2 cellular contexts compared by ENCODE assay signal in the genomic region with DNA sequence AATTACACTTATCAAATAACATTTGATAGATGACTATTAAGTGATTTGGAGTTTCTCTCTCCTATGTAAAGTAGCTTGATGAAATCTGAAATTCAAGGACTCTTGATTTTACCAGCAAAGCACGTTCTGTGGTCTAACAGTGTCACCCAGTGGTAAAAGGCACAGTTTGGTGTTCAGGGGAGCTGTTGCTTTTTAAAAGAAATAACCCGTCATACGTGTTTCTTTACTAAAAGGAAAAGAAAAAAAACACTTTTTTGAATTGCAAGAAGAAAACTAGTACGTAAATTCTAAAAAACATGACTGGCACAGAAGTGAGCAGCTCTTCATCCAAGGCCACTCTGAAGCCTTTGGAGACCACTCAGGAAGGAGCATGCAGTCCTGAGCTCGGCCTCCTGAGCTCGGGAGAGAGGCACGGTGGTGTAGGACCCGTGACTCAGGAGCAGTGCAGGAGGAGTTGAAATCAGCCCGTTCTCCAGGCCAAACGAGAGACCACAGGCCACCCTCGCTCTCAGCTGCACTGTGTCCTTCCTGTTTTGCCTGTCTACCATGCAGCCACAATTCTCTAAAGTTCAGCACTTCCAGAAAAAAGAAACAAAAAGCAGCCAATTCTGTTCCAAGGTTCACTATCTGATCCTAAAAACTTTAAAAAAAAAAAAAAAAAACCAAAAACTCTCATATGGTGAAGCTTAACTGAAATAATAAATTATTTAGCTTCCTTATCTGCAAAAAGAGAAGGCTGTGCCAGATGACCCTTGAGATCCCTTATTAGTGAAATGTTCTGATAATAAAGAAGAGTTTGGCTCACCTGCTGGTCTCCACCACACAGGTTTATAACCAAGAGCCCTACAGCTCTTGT.
TF ChIP-seq lines count a peak whose summit lies in the region.

No MANE protein-coding gene starts in this region.

TF ChIP-seq in Ishikawa, 13 proteins besides CTCF, POLR2A, EP300 and RAD21 (continued from another document):
- TF ChIP-seq, protein P1, sequence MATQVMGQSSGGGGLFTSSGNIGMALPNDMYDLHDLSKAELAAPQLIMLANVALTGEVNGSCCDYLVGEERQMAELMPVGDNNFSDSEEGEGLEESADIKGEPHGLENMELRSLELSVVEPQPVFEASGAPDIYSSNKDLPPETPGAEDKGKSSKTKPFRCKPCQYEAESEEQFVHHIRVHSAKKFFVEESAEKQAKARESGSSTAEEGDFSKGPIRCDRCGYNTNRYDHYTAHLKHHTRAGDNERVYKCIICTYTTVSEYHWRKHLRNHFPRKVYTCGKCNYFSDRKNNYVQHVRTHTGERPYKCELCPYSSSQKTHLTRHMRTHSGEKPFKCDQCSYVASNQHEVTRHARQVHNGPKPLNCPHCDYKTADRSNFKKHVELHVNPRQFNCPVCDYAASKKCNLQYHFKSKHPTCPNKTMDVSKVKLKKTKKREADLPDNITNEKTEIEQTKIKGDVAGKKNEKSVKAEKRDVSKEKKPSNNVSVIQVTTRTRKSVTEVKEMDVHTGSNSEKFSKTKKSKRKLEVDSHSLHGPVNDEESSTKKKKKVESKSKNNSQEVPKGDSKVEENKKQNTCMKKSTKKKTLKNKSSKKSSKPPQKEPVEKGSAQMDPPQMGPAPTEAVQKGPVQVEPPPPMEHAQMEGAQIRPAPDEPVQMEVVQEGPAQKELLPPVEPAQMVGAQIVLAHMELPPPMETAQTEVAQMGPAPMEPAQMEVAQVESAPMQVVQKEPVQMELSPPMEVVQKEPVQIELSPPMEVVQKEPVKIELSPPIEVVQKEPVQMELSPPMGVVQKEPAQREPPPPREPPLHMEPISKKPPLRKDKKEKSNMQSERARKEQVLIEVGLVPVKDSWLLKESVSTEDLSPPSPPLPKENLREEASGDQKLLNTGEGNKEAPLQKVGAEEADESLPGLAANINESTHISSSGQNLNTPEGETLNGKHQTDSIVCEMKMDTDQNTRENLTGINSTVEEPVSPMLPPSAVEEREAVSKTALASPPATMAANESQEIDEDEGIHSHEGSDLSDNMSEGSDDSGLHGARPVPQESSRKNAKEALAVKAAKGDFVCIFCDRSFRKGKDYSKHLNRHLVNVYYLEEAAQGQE (IDR thresholded peaks at IDR 0.05; ENCODE audit: low read depth), result no peak
- no peak for TF ChIP-seq TEAD4 (IDR thresholded peaks at IDR 0.05)
- no peak for TF ChIP-seq TAF1 (IDR thresholded peaks at IDR 0.05; ENCODE audit: low read depth)
- TF ChIP-seq, protein P2, sequence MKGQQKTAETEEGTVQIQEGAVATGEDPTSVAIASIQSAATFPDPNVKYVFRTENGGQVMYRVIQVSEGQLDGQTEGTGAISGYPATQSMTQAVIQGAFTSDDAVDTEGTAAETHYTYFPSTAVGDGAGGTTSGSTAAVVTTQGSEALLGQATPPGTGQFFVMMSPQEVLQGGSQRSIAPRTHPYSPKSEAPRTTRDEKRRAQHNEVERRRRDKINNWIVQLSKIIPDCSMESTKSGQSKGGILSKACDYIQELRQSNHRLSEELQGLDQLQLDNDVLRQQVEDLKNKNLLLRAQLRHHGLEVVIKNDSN (IDR thresholded peaks at IDR 0.05), result no peak
- TF ChIP-seq, protein P3, sequence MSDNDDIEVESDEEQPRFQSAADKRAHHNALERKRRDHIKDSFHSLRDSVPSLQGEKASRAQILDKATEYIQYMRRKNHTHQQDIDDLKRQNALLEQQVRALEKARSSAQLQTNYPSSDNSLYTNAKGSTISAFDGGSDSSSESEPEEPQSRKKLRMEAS (IDR thresholded peaks at IDR 0.05), result no peak
- no peak for TF ChIP-seq FOXM1 (IDR thresholded peaks at IDR 0.05; ENCODE audit: borderline replicate concordance, low read depth)
- TF ChIP-seq NFIC (IDR thresholded peaks at IDR 0.05), result no peak

TF ChIP-seq in GM12878, 131 proteins besides CTCF, POLR2A, EP300 and RAD21 (continued from another document):
- TF ChIP-seq, protein P4, sequence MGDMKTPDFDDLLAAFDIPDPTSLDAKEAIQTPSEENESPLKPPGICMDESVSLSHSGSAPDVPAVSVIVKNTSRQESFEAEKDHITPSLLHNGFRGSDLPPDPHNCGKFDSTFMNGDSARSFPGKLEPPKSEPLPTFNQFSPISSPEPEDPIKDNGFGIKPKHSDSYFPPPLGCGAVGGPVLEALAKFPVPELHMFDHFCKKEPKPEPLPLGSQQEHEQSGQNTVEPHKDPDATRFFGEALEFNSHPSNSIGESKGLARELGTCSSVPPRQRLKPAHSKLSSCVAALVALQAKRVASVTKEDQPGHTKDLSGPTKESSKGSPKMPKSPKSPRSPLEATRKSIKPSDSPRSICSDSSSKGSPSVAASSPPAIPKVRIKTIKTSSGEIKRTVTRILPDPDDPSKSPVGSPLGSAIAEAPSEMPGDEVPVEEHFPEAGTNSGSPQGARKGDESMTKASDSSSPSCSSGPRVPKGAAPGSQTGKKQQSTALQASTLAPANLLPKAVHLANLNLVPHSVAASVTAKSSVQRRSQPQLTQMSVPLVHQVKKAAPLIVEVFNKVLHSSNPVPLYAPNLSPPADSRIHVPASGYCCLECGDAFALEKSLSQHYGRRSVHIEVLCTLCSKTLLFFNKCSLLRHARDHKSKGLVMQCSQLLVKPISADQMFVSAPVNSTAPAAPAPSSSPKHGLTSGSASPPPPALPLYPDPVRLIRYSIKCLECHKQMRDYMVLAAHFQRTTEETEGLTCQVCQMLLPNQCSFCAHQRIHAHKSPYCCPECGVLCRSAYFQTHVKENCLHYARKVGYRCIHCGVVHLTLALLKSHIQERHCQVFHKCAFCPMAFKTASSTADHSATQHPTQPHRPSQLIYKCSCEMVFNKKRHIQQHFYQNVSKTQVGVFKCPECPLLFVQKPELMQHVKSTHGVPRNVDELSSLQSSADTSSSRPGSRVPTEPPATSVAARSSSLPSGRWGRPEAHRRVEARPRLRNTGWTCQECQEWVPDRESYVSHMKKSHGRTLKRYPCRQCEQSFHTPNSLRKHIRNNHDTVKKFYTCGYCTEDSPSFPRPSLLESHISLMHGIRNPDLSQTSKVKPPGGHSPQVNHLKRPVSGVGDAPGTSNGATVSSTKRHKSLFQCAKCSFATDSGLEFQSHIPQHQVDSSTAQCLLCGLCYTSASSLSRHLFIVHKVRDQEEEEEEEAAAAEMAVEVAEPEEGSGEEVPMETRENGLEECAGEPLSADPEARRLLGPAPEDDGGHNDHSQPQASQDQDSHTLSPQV (IDR thresholded peaks at IDR 0.05), result no peak
- TF ChIP-seq NBN (IDR thresholded peaks at IDR 0.05) (no peak), JUND (IDR thresholded peaks at IDR 0.05; ENCODE audit: low read depth, low read length) (no peak), ZBED1 (IDR thresholded peaks at IDR 0.05; ENCODE audit: borderline replicate concordance) (no peak), TCF3 (IDR thresholded peaks at IDR 0.05; ENCODE audit: borderline replicate concordance, insufficient read depth, low read depth, low read length) (no peak), ZNF207 (IDR thresholded peaks at IDR 0.05; ENCODE audit: borderline replicate concordance) (no peak), RFX5 (IDR thresholded peaks at IDR 0.05; ENCODE audit: low read depth, low read length) (no peak), IKZF1 (conservative IDR thresholded peaks at IDR 0.05) (no peak), PAX8 (IDR thresholded peaks at IDR 0.05) (no peak), GATAD2B (conservative IDR thresholded peaks at IDR 0.05; ENCODE audit: low read depth) (no peak)
- TF ChIP-seq, protein P5, sequence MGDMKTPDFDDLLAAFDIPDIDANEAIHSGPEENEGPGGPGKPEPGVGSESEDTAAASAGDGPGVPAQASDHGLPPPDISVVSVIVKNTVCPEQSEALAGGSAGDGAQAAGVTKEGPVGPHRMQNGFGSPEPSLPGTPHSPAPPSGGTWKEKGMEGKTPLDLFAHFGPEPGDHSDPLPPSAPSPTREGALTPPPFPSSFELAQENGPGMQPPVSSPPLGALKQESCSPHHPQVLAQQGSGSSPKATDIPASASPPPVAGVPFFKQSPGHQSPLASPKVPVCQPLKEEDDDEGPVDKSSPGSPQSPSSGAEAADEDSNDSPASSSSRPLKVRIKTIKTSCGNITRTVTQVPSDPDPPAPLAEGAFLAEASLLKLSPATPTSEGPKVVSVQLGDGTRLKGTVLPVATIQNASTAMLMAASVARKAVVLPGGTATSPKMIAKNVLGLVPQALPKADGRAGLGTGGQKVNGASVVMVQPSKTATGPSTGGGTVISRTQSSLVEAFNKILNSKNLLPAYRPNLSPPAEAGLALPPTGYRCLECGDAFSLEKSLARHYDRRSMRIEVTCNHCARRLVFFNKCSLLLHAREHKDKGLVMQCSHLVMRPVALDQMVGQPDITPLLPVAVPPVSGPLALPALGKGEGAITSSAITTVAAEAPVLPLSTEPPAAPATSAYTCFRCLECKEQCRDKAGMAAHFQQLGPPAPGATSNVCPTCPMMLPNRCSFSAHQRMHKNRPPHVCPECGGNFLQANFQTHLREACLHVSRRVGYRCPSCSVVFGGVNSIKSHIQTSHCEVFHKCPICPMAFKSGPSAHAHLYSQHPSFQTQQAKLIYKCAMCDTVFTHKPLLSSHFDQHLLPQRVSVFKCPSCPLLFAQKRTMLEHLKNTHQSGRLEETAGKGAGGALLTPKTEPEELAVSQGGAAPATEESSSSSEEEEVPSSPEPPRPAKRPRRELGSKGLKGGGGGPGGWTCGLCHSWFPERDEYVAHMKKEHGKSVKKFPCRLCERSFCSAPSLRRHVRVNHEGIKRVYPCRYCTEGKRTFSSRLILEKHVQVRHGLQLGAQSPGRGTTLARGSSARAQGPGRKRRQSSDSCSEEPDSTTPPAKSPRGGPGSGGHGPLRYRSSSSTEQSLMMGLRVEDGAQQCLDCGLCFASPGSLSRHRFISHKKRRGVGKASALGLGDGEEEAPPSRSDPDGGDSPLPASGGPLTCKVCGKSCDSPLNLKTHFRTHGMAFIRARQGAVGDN (IDR thresholded peaks at IDR 0.05), result no peak
- TF ChIP-seq, protein P6, sequence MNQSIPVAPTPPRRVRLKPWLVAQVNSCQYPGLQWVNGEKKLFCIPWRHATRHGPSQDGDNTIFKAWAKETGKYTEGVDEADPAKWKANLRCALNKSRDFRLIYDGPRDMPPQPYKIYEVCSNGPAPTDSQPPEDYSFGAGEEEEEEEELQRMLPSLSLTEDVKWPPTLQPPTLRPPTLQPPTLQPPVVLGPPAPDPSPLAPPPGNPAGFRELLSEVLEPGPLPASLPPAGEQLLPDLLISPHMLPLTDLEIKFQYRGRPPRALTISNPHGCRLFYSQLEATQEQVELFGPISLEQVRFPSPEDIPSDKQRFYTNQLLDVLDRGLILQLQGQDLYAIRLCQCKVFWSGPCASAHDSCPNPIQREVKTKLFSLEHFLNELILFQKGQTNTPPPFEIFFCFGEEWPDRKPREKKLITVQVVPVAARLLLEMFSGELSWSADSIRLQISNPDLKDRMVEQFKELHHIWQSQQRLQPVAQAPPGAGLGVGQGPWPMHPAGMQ (IDR thresholded peaks at IDR 0.05; ENCODE audit: borderline replicate concordance), result no peak
- TF ChIP-seq, protein P7, sequence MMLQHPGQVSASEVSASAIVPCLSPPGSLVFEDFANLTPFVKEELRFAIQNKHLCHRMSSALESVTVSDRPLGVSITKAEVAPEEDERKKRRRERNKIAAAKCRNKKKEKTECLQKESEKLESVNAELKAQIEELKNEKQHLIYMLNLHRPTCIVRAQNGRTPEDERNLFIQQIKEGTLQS (IDR thresholded peaks at IDR 0.05; ENCODE audit: borderline replicate concordance, extremely low read depth, low read depth, low read length), result no peak
- TF ChIP-seq, protein P8, sequence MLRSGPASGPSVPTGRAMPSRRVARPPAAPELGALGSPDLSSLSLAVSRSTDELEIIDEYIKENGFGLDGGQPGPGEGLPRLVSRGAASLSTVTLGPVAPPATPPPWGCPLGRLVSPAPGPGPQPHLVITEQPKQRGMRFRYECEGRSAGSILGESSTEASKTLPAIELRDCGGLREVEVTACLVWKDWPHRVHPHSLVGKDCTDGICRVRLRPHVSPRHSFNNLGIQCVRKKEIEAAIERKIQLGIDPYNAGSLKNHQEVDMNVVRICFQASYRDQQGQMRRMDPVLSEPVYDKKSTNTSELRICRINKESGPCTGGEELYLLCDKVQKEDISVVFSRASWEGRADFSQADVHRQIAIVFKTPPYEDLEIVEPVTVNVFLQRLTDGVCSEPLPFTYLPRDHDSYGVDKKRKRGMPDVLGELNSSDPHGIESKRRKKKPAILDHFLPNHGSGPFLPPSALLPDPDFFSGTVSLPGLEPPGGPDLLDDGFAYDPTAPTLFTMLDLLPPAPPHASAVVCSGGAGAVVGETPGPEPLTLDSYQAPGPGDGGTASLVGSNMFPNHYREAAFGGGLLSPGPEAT (IDR thresholded peaks at IDR 0.05; ENCODE audit: low read depth), result no peak
- TF ChIP-seq, protein P9, sequence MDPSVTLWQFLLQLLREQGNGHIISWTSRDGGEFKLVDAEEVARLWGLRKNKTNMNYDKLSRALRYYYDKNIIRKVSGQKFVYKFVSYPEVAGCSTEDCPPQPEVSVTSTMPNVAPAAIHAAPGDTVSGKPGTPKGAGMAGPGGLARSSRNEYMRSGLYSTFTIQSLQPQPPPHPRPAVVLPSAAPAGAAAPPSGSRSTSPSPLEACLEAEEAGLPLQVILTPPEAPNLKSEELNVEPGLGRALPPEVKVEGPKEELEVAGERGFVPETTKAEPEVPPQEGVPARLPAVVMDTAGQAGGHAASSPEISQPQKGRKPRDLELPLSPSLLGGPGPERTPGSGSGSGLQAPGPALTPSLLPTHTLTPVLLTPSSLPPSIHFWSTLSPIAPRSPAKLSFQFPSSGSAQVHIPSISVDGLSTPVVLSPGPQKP (IDR thresholded peaks at IDR 0.05; ENCODE audit: low read depth, low read length), result no peak
- TF ChIP-seq, protein P10, sequence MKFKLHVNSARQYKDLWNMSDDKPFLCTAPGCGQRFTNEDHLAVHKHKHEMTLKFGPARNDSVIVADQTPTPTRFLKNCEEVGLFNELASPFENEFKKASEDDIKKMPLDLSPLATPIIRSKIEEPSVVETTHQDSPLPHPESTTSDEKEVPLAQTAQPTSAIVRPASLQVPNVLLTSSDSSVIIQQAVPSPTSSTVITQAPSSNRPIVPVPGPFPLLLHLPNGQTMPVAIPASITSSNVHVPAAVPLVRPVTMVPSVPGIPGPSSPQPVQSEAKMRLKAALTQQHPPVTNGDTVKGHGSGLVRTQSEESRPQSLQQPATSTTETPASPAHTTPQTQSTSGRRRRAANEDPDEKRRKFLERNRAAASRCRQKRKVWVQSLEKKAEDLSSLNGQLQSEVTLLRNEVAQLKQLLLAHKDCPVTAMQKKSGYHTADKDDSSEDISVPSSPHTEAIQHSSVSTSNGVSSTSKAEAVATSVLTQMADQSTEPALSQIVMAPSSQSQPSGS (IDR thresholded peaks at IDR 0.05; ENCODE audit: low read length), result no peak
